Comparison of ENCODE assay signal across 21 cellular contexts in genomic region chr13:105047676-105048295, GRCh38.
DNase-seq lines count a peak whose midpoint lies in the region; ATAC-seq, FAIRE-seq and TF ChIP-seq lines count a peak whose summit lies in the region.
"Had no signal": no experiment of that assay in that cellular context is flagged by ENCODE, and none has a peak within 500 bp of the region (broad histone marks: within the 10 kb centered on the region; RNA-seq: fewer than 3 reads in every experiment).

No MANE protein-coding gene starts in this region.

- ATAC-seq in GM21515 (IDR thresholded peaks at IDR 0.05; ENCODE audit: unreplicated experiment) (no peak), HG02885 (IDR thresholded peaks at IDR 0.05; ENCODE audit: poor library complexity, unreplicated experiment) (no peak), body of pancreas (no peak)

- H3K36me3 ChIP-seq in body of pancreas (replicated peaks in 1 of 2; ENCODE audit: insufficient read depth in 1 of 2, low read depth in 2 of 2) = no peaks in the 10 kb centered on the region
- H3K36me3 ChIP-seq: BE2C had no signal

- no peaks in the 10 kb centered on the region for H3K9me3 ChIP-seq in body of pancreas
- H3K9me3 ChIP-seq: BE2C, Caco-2 had no signal

- intact Hi-C loops in body of pancreas (cut with DNase I) = no loop called here

- no peak for TF ChIP-seq CTCF in D721Med (IDR thresholded peaks at IDR 0.05; ENCODE audit: insufficient read depth, missing control alignments)
- TF ChIP-seq CTCF in body of pancreas (IDR thresholded peaks at IDR 0.05) = no peak

- no peak overlapping the region for H3K27ac ChIP-seq in body of pancreas
- H3K27ac ChIP-seq: PC-9, RWPE1 had no signal

- no peak overlapping the region for H3K4me3 ChIP-seq in body of pancreas
- H3K4me3 ChIP-seq: PC-9 had no signal

- H3K4me1 ChIP-seq in body of pancreas = no peaks in the 10 kb centered on the region
- H3K4me1 ChIP-seq: BE2C, Caco-2 had no signal

- DNase-seq in NCI-H2171 treated with DMSO at 0.1 percent for 48 hours (lab: John Stamatoyannopoulos, UW) (peak; percentile 7), NCI-H2171 (lab: John Stamatoyannopoulos, UW) (no peak), globus pallidus (ENCODE audit: low spot score) (peak; percentile 22), midbrain (lab: John Stamatoyannopoulos, UW) (peak; percentile 23), D721Med (ENCODE audit: insufficient read length, low spot score) (no peak), body of pancreas (no peak)
- DNase-seq: BE2C; Caco-2; CD4-positive, alpha-beta T cell; DMS79; KG1; NCI-H1694 treated with DMSO at 0.1 percent for 48 hours; NCI-H2107; NCI-H226; NCI-H526; PC-9; SIG-M5 had no signal

- H3K27me3 ChIP-seq in body of pancreas = no peaks in the 10 kb centered on the region
- H3K27me3 ChIP-seq: BE2C had no signal

- FAIRE-seq in D721Med (lab: Jason Lieb, UNC) = no peak
- FAIRE-seq: H54 had no signal

- WGBS in body of pancreas, 2 donors = 22 to 30% methylated on average over 3 of the region's 3 CpGs

- TF ChIP-seq POLR2A in body of pancreas (IDR thresholded peaks at IDR 0.05) = no peak

Comparison
In these comparisons a context has a peak if more than half of its experiments do, and no peak if none do; other contexts are left out.
1. DNase-seq: peak in NCI-H2171 treated with DMSO at 0.1 percent for 48 hours (single experiment), globus pallidus (single experiment) and midbrain (single experiment); none in NCI-H2171 (single experiment), D721Med (single experiment) and body of pancreas (0 of 4).